21 cellular contexts compared by ENCODE assay signal in genomic region chr12:105750096-105750495, GRCh38.
"Had no signal": no experiment of that assay in that cellular context is flagged by ENCODE, and none has a peak within 500 bp of the region (broad histone marks: within the 10 kb centered on the region; RNA-seq: fewer than 3 reads in every experiment).

No MANE protein-coding gene starts in this region.

- H3K9me3 Mint-ChIP-seq: naive thymus-derived CD8-positive, alpha-beta T cell; stimulated activated naive B cell treated with anti-CD40 and anti-IgM and Interleukin-4, amounts not matched to agents 10 μg/mL and 1 μg/mL and 100 μg/mL, for 72 hours; stimulated activated naive CD8-positive, alpha-beta T cell treated with anti-CD3 and anti-CD28 coated beads, Interleukin-15, amount 100 ng/mL, for 72 hours had no signal

- FAIRE-seq: colon, endothelial cell of umbilical vein had no signal

- H3K4me3 Mint-ChIP-seq: endodermal cell; naive thymus-derived CD8-positive, alpha-beta T cell; stimulated activated naive B cell treated with anti-CD40 and anti-IgM and Interleukin-4, amounts not matched to agents 10 μg/mL and 1 μg/mL and 100 μg/mL, for 72 hours; stimulated activated naive CD8-positive, alpha-beta T cell treated with anti-CD3 and anti-CD28 coated beads, Interleukin-15, amount 100 ng/mL, for 72 hours had no signal

- H3K27ac Mint-ChIP-seq: endodermal cell; naive thymus-derived CD8-positive, alpha-beta T cell; stimulated activated naive B cell treated with anti-CD40 and anti-IgM and Interleukin-4, amounts not matched to agents 10 μg/mL and 1 μg/mL and 100 μg/mL, for 72 hours; stimulated activated naive CD8-positive, alpha-beta T cell treated with anti-CD3 and anti-CD28 coated beads, Interleukin-15, amount 100 ng/mL, for 72 hours had no signal

- H3K27me3 Mint-ChIP-seq: stimulated activated naive B cell treated with anti-CD40 and anti-IgM and Interleukin-4, amounts not matched to agents 10 μg/mL and 1 μg/mL and 100 μg/mL, for 72 hours; stimulated activated naive CD8-positive, alpha-beta T cell treated with anti-CD3 and anti-CD28 coated beads, Interleukin-15, amount 100 ng/mL, for 72 hours had no signal

- H3K36me3 Mint-ChIP-seq: naive thymus-derived CD8-positive, alpha-beta T cell; stimulated activated naive B cell treated with anti-CD40 and anti-IgM and Interleukin-4, amounts not matched to agents 10 μg/mL and 1 μg/mL and 100 μg/mL, for 72 hours had no signal

- H3K27ac ChIP-seq: hepatocyte, neutrophil, spleen, upper lobe of left lung had no signal

- H3K9me3 ChIP-seq: neutrophil, spleen, upper lobe of left lung, vagina had no signal

- H2AFZ ChIP-seq: hepatocyte had no signal

- H3K36me3 ChIP-seq: neutrophil, spleen, upper lobe of left lung, vagina had no signal

- H3K4me3 ChIP-seq: hepatocyte, spleen, upper lobe of left lung, vagina had no signal

- DNase-seq: dermis blood vessel endothelial cell; effector CD4-positive, alpha-beta T cell; endodermal cell; erythroblast; foreskin melanocyte; head of caudate nucleus; left colon; mammary epithelial cell; naive thymus-derived CD8-positive, alpha-beta T cell; spleen; stimulated activated CD4-positive, alpha-beta T cell treated with anti-CD3 and anti-CD28 coated beads, Interleukin-15, amount 100 ng/mL, for 24 hours; stimulated activated CD4-positive, alpha-beta T cell treated with anti-CD3 and anti-CD28 coated beads, Interleukin-1b, Interleukin-23, amount 100 ng/mL, for 48 hours; stimulated activated CD4-positive, alpha-beta T cell treated with anti-CD3 and anti-CD28 coated beads, Interleukin-4, amount 100 ng/mL, for 24 hours; stimulated activated naive B cell treated with anti-CD40 and anti-IgM and Interleukin-4, amounts not matched to agents 10 μg/mL and 1 μg/mL and 100 μg/mL, for 72 hours; stimulated activated naive CD8-positive, alpha-beta T cell treated with anti-CD3 and anti-CD28 coated beads, Interleukin-15, amount 100 ng/mL, for 72 hours; upper lobe of left lung had no signal

- ATAC-seq: left colon; naive thymus-derived CD8-positive, alpha-beta T cell; stimulated activated naive B cell treated with anti-CD40 and anti-IgM and Interleukin-4, amounts not matched to agents 10 μg/mL and 1 μg/mL and 100 μg/mL, for 72 hours; stimulated activated naive CD8-positive, alpha-beta T cell treated with anti-CD3 and anti-CD28 coated beads, Interleukin-15, amount 100 ng/mL, for 72 hours had no signal

- H3K4me2 ChIP-seq: hepatocyte had no signal

- H3K4me1 Mint-ChIP-seq: naive thymus-derived CD8-positive, alpha-beta T cell; stimulated activated naive B cell treated with anti-CD40 and anti-IgM and Interleukin-4, amounts not matched to agents 10 μg/mL and 1 μg/mL and 100 μg/mL, for 72 hours; stimulated activated naive CD8-positive, alpha-beta T cell treated with anti-CD3 and anti-CD28 coated beads, Interleukin-15, amount 100 ng/mL, for 72 hours had no signal

- H3K27me3 ChIP-seq: hepatocyte, neutrophil, upper lobe of left lung, vagina had no signal

- H3K79me2 ChIP-seq: hepatocyte had no signal

- H3K4me1 ChIP-seq: spleen, upper lobe of left lung had no signal
